Comparison of ENCODE assay signal across 11 cellular contexts in genomic region chr3:195087321-195087720, GRCh38.
A peak's percentile ranks its signal among the peaks of the same experiment; 100 is the strongest.
DNase-seq lines count a peak whose midpoint lies in the region; ATAC-seq, FAIRE-seq and TF ChIP-seq lines count a peak whose summit lies in the region.
"Had no signal": no experiment of that assay in that cellular context is flagged by ENCODE, and none has a peak within 500 bp of the region (broad histone marks: within the 10 kb centered on the region; RNA-seq: fewer than 3 reads in every experiment).

No MANE protein-coding gene starts in this region.

- peak overlapping the region; percentile 9; the same call in 1 of the 2 replicates for H3K4ac ChIP-seq in IMR-90 (ENCODE audit: low read depth, low read length)

- TF ChIP-seq CTCF in C4-2B (conservative IDR thresholded peaks at IDR 0.05) = no peak
- no peak for TF ChIP-seq CTCF in IMR-90 (conservative IDR thresholded peaks at IDR 0.05; ENCODE audit: low read depth, low read length)

- no peak for FAIRE-seq in GM19239 (lab: Jason Lieb, UNC)

- H2BK20ac ChIP-seq in IMR-90 (ENCODE audit: low read depth, low read length) = no peak overlapping the region

- H3K79me1 ChIP-seq in IMR-90 (ENCODE audit: low read depth in 1 of 2, low read length in 2 of 2) = no peaks in the 10 kb centered on the region; a peak in 1 of 4 replicates

- no peaks in the 10 kb centered on the region for H4K20me1 ChIP-seq in IMR-90 (ENCODE audit: insufficient read depth, low read length)

- H3K4me3 Mint-ChIP-seq in effector memory CD8-positive, alpha-beta T cell = peak overlapping the region; percentile 73 to 82

- H4K91ac ChIP-seq in IMR-90 (ENCODE audit: insufficient read depth, low read depth, low read length) = no peak overlapping the region

- dilution Hi-C loops in IMR-90 (cut with HindIII; ENCODE audit: low sequenced_read_pairs, unreplicated experiment) = no loop called here

- no peak overlapping the region for H2BK15ac ChIP-seq in IMR-90 (ENCODE audit: low read depth, low read length)

- H3K27me3 Mint-ChIP-seq in effector memory CD8-positive, alpha-beta T cell = no peaks in the 10 kb centered on the region

- ATAC-seq in IMR-90 (ENCODE audit: low read depth) (no peak), GM21619 (IDR thresholded peaks at IDR 0.05; ENCODE audit: unreplicated experiment) (no peak), GM18861 (IDR thresholded peaks at IDR 0.05; ENCODE audit: unreplicated experiment) (no peak)
- no peak for ATAC-seq in effector memory CD8-positive, alpha-beta T cell (replicated peaks)

- POLR2A ChIA-PET in IMR-90 (lab: Charles Lee; ENCODE audit: unreplicated experiment) = no interaction called here

- 80% methylated on average over 1 of the region's 6 CpGs; no CpG with 5 or more reads in 1 of the 2 experiments for WGBS in IMR-90 (ENCODE audit: extremely low coverage in 2 of 2, insufficient read length in 1 of 2), 2 experiments
- WGBS in mesodermal cell (ENCODE audit: insufficient coverage in 2 of 2), 2 experiments = 73 to 77% methylated on average over 5 to 6 of the region's 6 CpGs

- H3K4me2 ChIP-seq in IMR-90 (ENCODE audit: low read depth, low read length) = no peak overlapping the region

- H2AK5ac ChIP-seq in IMR-90 (ENCODE audit: low read depth, low read length) = no peak overlapping the region

- H4K8ac ChIP-seq in IMR-90 (ENCODE audit: low read depth in 2 of 2, low read length in 2 of 2) = 0 out of 4 replicates have a peak overlapping the region, but pooled peaks of 1 of the 2 experiments have one; percentile 16

- H3K9me3 Mint-ChIP-seq in effector memory CD8-positive, alpha-beta T cell = no peaks in the 10 kb centered on the region

- H3K9me3 ChIP-seq in IMR-90 (ENCODE audit: control insufficient read depth, insufficient read depth, low read length) = no peaks in the 10 kb centered on the region
- no peaks in the 10 kb centered on the region for H3K9me3 ChIP-seq in mesodermal cell (ENCODE audit: control insufficient read depth, low read length)
- H3K9me3 ChIP-seq: HAP-1 had no signal

- H2BK5ac ChIP-seq in IMR-90 (ENCODE audit: low read depth, low read length, poor library complexity, severe bottlenecking) = no peak overlapping the region

- in situ Hi-C loops in IMR-90 (cut with MboI; ENCODE audit: low sequenced_read_pairs) = no loop called here

- TF ChIP-seq POLR2A in IMR-90 (IDR thresholded peaks at IDR 0.05; ENCODE audit: low read depth, low read length) = no peak

- peaks cover 3% of the 10 kb centered on the region for H3K36me3 Mint-ChIP-seq in effector memory CD8-positive, alpha-beta T cell (ENCODE audit: insufficient read depth)

- H3K56ac ChIP-seq in IMR-90 (ENCODE audit: extremely low read depth, insufficient read depth, low read length) = no peak overlapping the region

- H3K36me3 ChIP-seq in IMR-90 (ENCODE audit: control insufficient read depth, insufficient read depth, low read length) = no peaks in the 10 kb centered on the region
- H3K36me3 ChIP-seq in mesodermal cell (ENCODE audit: control insufficient read depth, insufficient read depth, low read length) = no peaks in the 10 kb centered on the region
- H3K36me3 ChIP-seq: HAP-1 had no signal

- no peak overlapping the region for H2BK120ac ChIP-seq in IMR-90 (ENCODE audit: low read depth, low read length)

- no peaks in the 10 kb centered on the region for H3K9me1 ChIP-seq in IMR-90 (ENCODE audit: insufficient read depth, low read length)

- no peak overlapping the region for H3K14ac ChIP-seq in IMR-90 (replicated peaks; ENCODE audit: low read depth, low read length)

- no peaks in the 10 kb centered on the region for H3K27me3 ChIP-seq in IMR-90 (ENCODE audit: control insufficient read depth, insufficient read depth, low read length)

- intact Hi-C loops in IMR-90 (cut with micrococcal nuclease) = no loop called here

- no peak overlapping the region; the same call in 1 of the 2 replicates for H4K5ac ChIP-seq in IMR-90 (ENCODE audit: low read depth, low read length)

- H3K27ac ChIP-seq in C4-2B (peak overlapping the region; percentile 20), IMR-90 (ENCODE audit: insufficient read depth, low read length) (no peak overlapping the region), mesodermal cell (ENCODE audit: low read depth, low read length, severe bottlenecking) (peak overlapping the region; percentile 23)

- no peaks in the 10 kb centered on the region; the same call in 1 of the 2 replicates for H3K4me1 ChIP-seq in IMR-90 (ENCODE audit: control insufficient read depth, insufficient read depth, low read length)
- peaks cover 23% of the 10 kb centered on the region for H3K4me1 ChIP-seq in mesodermal cell (ENCODE audit: control insufficient read depth, insufficient read depth, low read length, poor library complexity, severe bottlenecking)
- H3K4me1 ChIP-seq: HAP-1 had no signal

- H3K4me1 Mint-ChIP-seq in effector memory CD8-positive, alpha-beta T cell (ENCODE audit: low read depth in 2 of 2) = peaks cover 4 to 7% of the 10 kb centered on the region in 2 donors

- H3K18ac ChIP-seq in IMR-90 (ENCODE audit: low read depth, low read length) = no peak overlapping the region

- CTCF ChIA-PET in IMR-90 (lab: Yijun Ruan, JAX) = interaction anchor here (0.6 kb wide), 1 partner anchor 416 kb away, joined by 3 read pairs; no protein-coding TSS in a partner anchor

- DNase-seq in IMR-90 (no peak), GM19239 (ENCODE audit: insufficient read length, low spot score) (no peak), NCI-H2107 (lab: John Stamatoyannopoulos, UW) (no peak)
- no peak for DNase-seq in effector memory CD8-positive, alpha-beta T cell
- DNase-seq: NCI-H446; stimulated activated CD4-positive, alpha-beta T cell treated with anti-CD3 and anti-CD28 coated beads, Interleukin-4, amount 100 ng/mL, for 1 hour had no signal

- no peak overlapping the region for H2AK9ac ChIP-seq in IMR-90 (replicated peaks; ENCODE audit: low read depth, low read length, poor library complexity)

- no peak overlapping the region for H3K23ac ChIP-seq in IMR-90 (ENCODE audit: low read depth, low read length)

- peak overlapping the region; percentile 69 to 85 for H3K27ac Mint-ChIP-seq in effector memory CD8-positive, alpha-beta T cell

- no peak overlapping the region for H3K4me3 ChIP-seq in IMR-90 (ENCODE audit: insufficient read depth, low read depth, low read length)
- peak overlapping the region; percentile 14 for H3K4me3 ChIP-seq in mesodermal cell (ENCODE audit: extremely low read depth, insufficient read depth, low read length, poor library complexity, severe bottlenecking)
- H3K4me3 ChIP-seq: HAP-1 had no signal

- TF ChIP-seq RAD21 in IMR-90 (IDR thresholded peaks at IDR 0.05; ENCODE audit: low read length) = no peak

- no peak overlapping the region for H3K9ac ChIP-seq in IMR-90 (ENCODE audit: low read depth, low read length)

- H2AFZ ChIP-seq in IMR-90 (replicated peaks; ENCODE audit: low read length, poor library complexity) = peak overlapping the region; percentile 23

- BruUV-seq in IMR-90 (replicated peaks; lab: Mats Ljungman, UMichigan) = no TSS peak

TF ChIP-seq in IMR-90, 13 proteins besides CTCF, POLR2A, EP300 and RAD21:
- TF ChIP-seq MAZ (IDR thresholded peaks at IDR 0.05; ENCODE audit: borderline replicate concordance, low read depth, low read length) = no peak
- no peak for TF ChIP-seq FOS (IDR thresholded peaks at IDR 0.05; ENCODE audit: low read depth, low read length)
- no peak for TF ChIP-seq RCOR1 (IDR thresholded peaks at IDR 0.05; ENCODE audit: insufficient replicate concordance, low read length)
- TF ChIP-seq MXI1 (IDR thresholded peaks at IDR 0.05; ENCODE audit: borderline replicate concordance, low read depth, low read length) = no peak
- no peak for TF ChIP-seq CHD1 (IDR thresholded peaks at IDR 0.05; ENCODE audit: low read depth, low read length)
- TF ChIP-seq RFX5 (IDR thresholded peaks at IDR 0.05; ENCODE audit: low read depth, low read length) = no peak
- TF ChIP-seq NFE2L2 (IDR thresholded peaks at IDR 0.05; ENCODE audit: low read depth, low read length) = no peak
- TF ChIP-seq ELK1 (IDR thresholded peaks at IDR 0.05; ENCODE audit: borderline replicate concordance, low read depth, low read length) = no peak
- no peak for TF ChIP-seq USF2 (IDR thresholded peaks at IDR 0.05; ENCODE audit: low read depth, low read length)
- no peak for TF ChIP-seq CEBPB (IDR thresholded peaks at IDR 0.05; ENCODE audit: low read depth, low read length)
- TF ChIP-seq BHLHE40 (IDR thresholded peaks at IDR 0.05; ENCODE audit: low read depth, low read length) = no peak
